ENCODE assay signal across 8 cellular contexts in genomic region chr2:12416600-12416999, GRCh38.
DNase-seq lines count a peak whose midpoint lies in the region; ATAC-seq and TF ChIP-seq lines count a peak whose summit lies in the region.

No MANE protein-coding gene starts in this region.

- H3K4me3 ChIP-seq in smooth muscle cell = no peak overlapping the region

- no peaks in the 10 kb centered on the region for H3K27me3 ChIP-seq in smooth muscle cell (ENCODE audit: low read depth)

- peak; percentile 17 for TF ChIP-seq CTCF in smooth muscle cell (IDR thresholded peaks at IDR 0.05; ENCODE audit: borderline replicate concordance, insufficient read depth, poor library complexity, severe bottlenecking)

- no peak overlapping the region for H3K9ac ChIP-seq in smooth muscle cell (ENCODE audit: low read depth)

- H4K20me1 ChIP-seq in smooth muscle cell (ENCODE audit: low read depth) = no peaks in the 10 kb centered on the region

- no peak overlapping the region for H3K4me2 ChIP-seq in smooth muscle cell

- peak; percentile 33 for DNase-seq in AG08395 (ENCODE audit: low spot score)
- DNase-seq in Kasumi-1 (lab: John Stamatoyannopoulos, UW) = peak; percentile 35 to 47
- DNase-seq in activated CD8-positive, alpha-beta memory T cell treated with anti-CD3 and anti-CD28 coated beads for 4 hours (ENCODE audit: low read depth in 2 of 2) = peak; percentile 11 to 30
- peak; percentile 66 for DNase-seq in fibroblast of gingiva (ENCODE audit: low read depth)
- DNase-seq in smooth muscle cell (lab: John Stamatoyannopoulos, UW; ENCODE audit: unreplicated experiment) = no peak
- DNase-seq in NCI-H2107 treated with DMSO at 0.1 percent for 48 hours (lab: John Stamatoyannopoulos, UW; ENCODE audit: unreplicated experiment) = no peak
- no peak for DNase-seq in NCI-H1694 (lab: John Stamatoyannopoulos, UW)

- H2AFZ ChIP-seq in smooth muscle cell (ENCODE audit: low read depth) = no peak overlapping the region

- H3K27ac ChIP-seq in smooth muscle cell (ENCODE audit: low read depth) = no peak overlapping the region

- ATAC-seq in GM19023 (IDR thresholded peaks at IDR 0.05; ENCODE audit: unreplicated experiment) = no peak

- no peaks in the 10 kb centered on the region for H3K36me3 ChIP-seq in smooth muscle cell (ENCODE audit: low read depth)

- no peaks in the 10 kb centered on the region for H3K4me1 ChIP-seq in smooth muscle cell (ENCODE audit: low read depth)

- H3K79me2 ChIP-seq in smooth muscle cell (ENCODE audit: low read depth) = no peaks in the 10 kb centered on the region

- H3K9me3 ChIP-seq in smooth muscle cell (replicated peaks; ENCODE audit: low read depth) = no peaks in the 10 kb centered on the region

- peaks cover 23% of the 10 kb centered on the region for H3F3A ChIP-seq in smooth muscle cell (ENCODE audit: low read depth)

- WGBS in smooth muscle cell (ENCODE audit: low lambda C conversion rate) = 87% methylated on average over 6 of the region's 6 CpGs

Comparison
In these comparisons a context has a peak if more than half of its experiments do, and no peak if none do; other contexts are left out.
1. DNase-seq: peak in AG08395 (single experiment), Kasumi-1 (2 of 2), activated CD8-positive, alpha-beta memory T cell treated with anti-CD3 and anti-CD28 coated beads for 4 hours (2 of 2) and fibroblast of gingiva (single experiment); none in smooth muscle cell (single experiment), NCI-H2107 treated with DMSO at 0.1 percent for 48 hours (single experiment) and NCI-H1694 (single experiment).